In the genomic region with DNA sequence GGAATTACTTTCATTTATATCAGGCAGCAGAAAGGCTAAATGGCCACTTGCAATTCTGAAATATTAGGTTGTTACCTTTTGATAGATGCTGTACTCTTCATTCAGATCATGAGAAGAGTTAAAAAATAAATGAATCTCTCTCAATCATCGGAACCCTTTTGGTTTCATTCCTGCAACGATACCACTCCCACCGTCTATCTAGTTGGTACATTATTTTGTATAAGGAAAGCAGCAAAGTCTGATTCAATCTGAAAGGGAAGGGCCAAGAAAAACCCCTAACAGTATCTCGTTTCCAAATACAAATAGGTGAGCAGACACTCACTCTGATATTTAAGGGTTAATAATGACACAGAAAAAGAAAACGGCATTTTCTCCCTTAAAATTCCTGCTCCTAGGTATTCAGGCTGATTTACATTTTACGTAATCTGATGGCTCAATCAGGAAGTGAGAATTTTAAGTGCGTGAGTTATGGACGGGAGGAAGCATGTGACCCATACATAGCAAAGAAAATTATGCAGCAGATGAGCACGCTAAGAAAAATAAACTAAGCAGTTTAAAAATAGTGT, we compare ENCODE assay signal across 1 cellular context.
TF ChIP-seq lines count a peak whose summit lies in the region.

No MANE protein-coding gene starts in this region.

TF ChIP-seq in K562, 482 proteins besides CTCF, POLR2A, EP300 and RAD21 (continued from another document):
- TF ChIP-seq, protein P1, sequence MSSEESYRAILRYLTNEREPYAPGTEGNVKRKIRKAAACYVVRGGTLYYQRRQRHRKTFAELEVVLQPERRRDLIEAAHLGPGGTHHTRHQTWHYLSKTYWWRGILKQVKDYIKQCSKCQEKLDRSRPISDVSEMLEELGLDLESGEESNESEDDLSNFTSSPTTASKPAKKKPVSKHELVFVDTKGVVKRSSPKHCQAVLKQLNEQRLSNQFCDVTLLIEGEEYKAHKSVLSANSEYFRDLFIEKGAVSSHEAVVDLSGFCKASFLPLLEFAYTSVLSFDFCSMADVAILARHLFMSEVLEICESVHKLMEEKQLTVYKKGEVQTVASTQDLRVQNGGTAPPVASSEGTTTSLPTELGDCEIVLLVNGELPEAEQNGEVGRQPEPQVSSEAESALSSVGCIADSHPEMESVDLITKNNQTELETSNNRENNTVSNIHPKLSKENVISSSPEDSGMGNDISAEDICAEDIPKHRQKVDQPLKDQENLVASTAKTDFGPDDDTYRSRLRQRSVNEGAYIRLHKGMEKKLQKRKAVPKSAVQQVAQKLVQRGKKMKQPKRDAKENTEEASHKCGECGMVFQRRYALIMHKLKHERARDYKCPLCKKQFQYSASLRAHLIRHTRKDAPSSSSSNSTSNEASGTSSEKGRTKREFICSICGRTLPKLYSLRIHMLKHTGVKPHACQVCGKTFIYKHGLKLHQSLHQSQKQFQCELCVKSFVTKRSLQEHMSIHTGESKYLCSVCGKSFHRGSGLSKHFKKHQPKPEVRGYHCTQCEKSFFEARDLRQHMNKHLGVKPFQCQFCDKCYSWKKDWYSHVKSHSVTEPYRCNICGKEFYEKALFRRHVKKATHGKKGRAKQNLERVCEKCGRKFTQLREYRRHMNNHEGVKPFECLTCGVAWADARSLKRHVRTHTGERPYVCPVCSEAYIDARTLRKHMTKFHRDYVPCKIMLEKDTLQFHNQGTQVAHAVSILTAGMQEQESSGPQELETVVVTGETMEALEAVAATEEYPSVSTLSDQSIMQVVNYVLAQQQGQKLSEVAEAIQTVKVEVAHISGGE (CRISPR knock-in tag; IDR thresholded peaks at IDR 0.05): no peak
- TF ChIP-seq, protein P2, sequence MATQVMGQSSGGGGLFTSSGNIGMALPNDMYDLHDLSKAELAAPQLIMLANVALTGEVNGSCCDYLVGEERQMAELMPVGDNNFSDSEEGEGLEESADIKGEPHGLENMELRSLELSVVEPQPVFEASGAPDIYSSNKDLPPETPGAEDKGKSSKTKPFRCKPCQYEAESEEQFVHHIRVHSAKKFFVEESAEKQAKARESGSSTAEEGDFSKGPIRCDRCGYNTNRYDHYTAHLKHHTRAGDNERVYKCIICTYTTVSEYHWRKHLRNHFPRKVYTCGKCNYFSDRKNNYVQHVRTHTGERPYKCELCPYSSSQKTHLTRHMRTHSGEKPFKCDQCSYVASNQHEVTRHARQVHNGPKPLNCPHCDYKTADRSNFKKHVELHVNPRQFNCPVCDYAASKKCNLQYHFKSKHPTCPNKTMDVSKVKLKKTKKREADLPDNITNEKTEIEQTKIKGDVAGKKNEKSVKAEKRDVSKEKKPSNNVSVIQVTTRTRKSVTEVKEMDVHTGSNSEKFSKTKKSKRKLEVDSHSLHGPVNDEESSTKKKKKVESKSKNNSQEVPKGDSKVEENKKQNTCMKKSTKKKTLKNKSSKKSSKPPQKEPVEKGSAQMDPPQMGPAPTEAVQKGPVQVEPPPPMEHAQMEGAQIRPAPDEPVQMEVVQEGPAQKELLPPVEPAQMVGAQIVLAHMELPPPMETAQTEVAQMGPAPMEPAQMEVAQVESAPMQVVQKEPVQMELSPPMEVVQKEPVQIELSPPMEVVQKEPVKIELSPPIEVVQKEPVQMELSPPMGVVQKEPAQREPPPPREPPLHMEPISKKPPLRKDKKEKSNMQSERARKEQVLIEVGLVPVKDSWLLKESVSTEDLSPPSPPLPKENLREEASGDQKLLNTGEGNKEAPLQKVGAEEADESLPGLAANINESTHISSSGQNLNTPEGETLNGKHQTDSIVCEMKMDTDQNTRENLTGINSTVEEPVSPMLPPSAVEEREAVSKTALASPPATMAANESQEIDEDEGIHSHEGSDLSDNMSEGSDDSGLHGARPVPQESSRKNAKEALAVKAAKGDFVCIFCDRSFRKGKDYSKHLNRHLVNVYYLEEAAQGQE (CRISPR knock-in tag; IDR thresholded peaks at IDR 0.05; ENCODE audit: low read depth): no peak
- TF ChIP-seq KLF13 (tag; IDR thresholded peaks at IDR 0.05; ENCODE audit: borderline replicate concordance, low read depth) (no peak), ZNF77 (CRISPR knock-in tag; IDR thresholded peaks at IDR 0.05) (no peak), MAFF (IDR thresholded peaks at IDR 0.05; ENCODE audit: low read length) (no peak), BRD9 (IDR thresholded peaks at IDR 0.05; ENCODE audit: low read depth, partially characterized antibody) (no peak), ZNF12 (CRISPR knock-in tag; IDR thresholded peaks at IDR 0.05) (no peak), NR3C1 (CRISPR knock-in tag; IDR thresholded peaks at IDR 0.05) (no peak), ZFPM2 (CRISPR knock-in tag; IDR thresholded peaks at IDR 0.05) (no peak), RBFOX2 (IDR thresholded peaks at IDR 0.05; ENCODE audit: low read depth, low read length) (no peak), ZNF23 (CRISPR knock-in tag; IDR thresholded peaks at IDR 0.05) (no peak), NONO (IDR thresholded peaks at IDR 0.05; ENCODE audit: low read depth in 2 of 2, low read length in 1 of 2) (no peak), PHF21A (IDR thresholded peaks at IDR 0.05; ENCODE audit: borderline replicate concordance, low read depth) (no peak)
- TF ChIP-seq, protein P3, sequence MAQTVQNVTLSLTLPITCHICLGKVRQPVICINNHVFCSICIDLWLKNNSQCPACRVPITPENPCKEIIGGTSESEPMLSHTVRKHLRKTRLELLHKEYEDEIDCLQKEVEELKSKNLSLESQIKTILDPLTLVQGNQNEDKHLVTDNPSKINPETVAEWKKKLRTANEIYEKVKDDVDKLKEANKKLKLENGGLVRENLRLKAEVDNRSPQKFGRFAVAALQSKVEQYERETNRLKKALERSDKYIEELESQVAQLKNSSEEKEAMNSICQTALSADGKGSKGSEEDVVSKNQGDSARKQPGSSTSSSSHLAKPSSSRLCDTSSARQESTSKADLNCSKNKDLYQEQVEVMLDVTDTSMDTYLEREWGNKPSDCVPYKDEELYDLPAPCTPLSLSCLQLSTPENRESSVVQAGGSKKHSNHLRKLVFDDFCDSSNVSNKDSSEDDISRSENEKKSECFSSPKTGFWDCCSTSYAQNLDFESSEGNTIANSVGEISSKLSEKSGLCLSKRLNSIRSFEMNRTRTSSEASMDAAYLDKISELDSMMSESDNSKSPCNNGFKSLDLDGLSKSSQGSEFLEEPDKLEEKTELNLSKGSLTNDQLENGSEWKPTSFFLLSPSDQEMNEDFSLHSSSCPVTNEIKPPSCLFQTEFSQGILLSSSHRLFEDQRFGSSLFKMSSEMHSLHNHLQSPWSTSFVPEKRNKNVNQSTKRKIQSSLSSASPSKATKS (CRISPR knock-in tag; IDR thresholded peaks at IDR 0.05): no peak
- TF ChIP-seq, protein P4, sequence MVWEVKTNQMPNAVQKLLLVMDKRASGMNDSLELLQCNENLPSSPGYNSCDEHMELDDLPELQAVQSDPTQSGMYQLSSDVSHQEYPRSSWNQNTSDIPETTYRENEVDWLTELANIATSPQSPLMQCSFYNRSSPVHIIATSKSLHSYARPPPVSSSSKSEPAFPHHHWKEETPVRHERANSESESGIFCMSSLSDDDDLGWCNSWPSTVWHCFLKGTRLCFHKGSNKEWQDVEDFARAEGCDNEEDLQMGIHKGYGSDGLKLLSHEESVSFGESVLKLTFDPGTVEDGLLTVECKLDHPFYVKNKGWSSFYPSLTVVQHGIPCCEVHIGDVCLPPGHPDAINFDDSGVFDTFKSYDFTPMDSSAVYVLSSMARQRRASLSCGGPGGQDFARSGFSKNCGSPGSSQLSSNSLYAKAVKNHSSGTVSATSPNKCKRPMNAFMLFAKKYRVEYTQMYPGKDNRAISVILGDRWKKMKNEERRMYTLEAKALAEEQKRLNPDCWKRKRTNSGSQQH (CRISPR knock-in tag; IDR thresholded peaks at IDR 0.05): no peak
- TF ChIP-seq, protein P5, sequence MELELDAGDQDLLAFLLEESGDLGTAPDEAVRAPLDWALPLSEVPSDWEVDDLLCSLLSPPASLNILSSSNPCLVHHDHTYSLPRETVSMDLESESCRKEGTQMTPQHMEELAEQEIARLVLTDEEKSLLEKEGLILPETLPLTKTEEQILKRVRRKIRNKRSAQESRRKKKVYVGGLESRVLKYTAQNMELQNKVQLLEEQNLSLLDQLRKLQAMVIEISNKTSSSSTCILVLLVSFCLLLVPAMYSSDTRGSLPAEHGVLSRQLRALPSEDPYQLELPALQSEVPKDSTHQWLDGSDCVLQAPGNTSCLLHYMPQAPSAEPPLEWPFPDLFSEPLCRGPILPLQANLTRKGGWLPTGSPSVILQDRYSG (tag; conservative IDR thresholded peaks at IDR 0.05; ENCODE audit: low read depth): no peak; the same call in 1 of the 2 replicates
- TF ChIP-seq, protein P6, sequence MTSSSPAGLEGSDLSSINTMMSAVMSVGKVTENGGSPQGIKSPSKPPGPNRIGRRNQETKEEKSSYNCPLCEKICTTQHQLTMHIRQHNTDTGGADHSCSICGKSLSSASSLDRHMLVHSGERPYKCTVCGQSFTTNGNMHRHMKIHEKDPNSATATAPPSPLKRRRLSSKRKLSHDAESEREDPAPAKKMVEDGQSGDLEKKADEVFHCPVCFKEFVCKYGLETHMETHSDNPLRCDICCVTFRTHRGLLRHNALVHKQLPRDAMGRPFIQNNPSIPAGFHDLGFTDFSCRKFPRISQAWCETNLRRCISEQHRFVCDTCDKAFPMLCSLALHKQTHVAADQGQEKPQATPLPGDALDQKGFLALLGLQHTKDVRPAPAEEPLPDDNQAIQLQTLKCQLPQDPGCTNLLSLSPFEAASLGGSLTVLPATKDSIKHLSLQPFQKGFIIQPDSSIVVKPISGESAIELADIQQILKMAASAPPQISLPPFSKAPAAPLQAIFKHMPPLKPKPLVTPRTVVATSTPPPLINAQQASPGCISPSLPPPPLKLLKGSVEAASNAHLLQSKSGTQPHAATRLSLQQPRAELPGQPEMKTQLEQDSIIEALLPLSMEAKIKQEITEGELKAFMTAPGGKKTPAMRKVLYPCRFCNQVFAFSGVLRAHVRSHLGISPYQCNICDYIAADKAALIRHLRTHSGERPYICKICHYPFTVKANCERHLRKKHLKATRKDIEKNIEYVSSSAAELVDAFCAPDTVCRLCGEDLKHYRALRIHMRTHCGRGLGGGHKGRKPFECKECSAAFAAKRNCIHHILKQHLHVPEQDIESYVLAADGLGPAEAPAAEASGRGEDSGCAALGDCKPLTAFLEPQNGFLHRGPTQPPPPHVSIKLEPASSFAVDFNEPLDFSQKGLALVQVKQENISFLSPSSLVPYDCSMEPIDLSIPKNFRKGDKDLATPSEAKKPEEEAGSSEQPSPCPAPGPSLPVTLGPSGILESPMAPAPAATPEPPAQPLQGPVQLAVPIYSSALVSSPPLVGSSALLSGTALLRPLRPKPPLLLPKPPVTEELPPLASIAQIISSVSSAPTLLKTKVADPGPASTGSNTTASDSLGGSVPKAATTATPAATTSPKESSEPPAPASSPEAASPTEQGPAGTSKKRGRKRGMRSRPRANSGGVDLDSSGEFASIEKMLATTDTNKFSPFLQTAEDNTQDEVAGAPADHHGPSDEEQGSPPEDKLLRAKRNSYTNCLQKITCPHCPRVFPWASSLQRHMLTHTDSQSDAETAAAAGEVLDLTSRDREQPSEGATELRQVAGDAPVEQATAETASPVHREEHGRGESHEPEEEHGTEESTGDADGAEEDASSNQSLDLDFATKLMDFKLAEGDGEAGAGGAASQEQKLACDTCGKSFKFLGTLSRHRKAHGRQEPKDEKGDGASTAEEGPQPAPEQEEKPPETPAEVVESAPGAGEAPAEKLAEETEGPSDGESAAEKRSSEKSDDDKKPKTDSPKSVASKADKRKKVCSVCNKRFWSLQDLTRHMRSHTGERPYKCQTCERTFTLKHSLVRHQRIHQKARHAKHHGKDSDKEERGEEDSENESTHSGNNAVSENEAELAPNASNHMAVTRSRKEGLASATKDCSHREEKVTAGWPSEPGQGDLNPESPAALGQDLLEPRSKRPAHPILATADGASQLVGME (CRISPR knock-in tag; IDR thresholded peaks at IDR 0.05): no peak
- TF ChIP-seq, protein P7, sequence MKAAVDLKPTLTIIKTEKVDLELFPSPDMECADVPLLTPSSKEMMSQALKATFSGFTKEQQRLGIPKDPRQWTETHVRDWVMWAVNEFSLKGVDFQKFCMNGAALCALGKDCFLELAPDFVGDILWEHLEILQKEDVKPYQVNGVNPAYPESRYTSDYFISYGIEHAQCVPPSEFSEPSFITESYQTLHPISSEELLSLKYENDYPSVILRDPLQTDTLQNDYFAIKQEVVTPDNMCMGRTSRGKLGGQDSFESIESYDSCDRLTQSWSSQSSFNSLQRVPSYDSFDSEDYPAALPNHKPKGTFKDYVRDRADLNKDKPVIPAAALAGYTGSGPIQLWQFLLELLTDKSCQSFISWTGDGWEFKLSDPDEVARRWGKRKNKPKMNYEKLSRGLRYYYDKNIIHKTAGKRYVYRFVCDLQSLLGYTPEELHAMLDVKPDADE (conservative IDR thresholded peaks at IDR 0.05; ENCODE audit: control insufficient read depth, low read depth, low read length): no peak
- TF ChIP-seq, protein P8, sequence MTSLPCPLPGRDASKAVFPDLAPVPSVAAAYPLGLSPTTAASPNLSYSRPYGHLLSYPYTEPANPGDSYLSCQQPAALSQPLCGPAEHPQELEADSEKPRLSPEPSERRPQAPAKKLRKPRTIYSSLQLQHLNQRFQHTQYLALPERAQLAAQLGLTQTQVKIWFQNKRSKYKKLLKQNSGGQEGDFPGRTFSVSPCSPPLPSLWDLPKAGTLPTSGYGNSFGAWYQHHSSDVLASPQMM (CRISPR knock-in tag; IDR thresholded peaks at IDR 0.05): no peak
